In genomic region chr5:170184007-170184687, GRCh38 we compare ENCODE assay signal across 9 cellular contexts. TPM values are rescaled to one million over a fixed set of nuclear protein-coding genes. Genes with fewer than 3 reads are reported as not detected.
DNase-seq lines count a peak whose midpoint lies in the region; FAIRE-seq and TF ChIP-seq lines count a peak whose summit lies in the region.
"Had no signal": no experiment of that assay in that cellular context is flagged by ENCODE, and none has a peak within 500 bp of the region (broad histone marks: within the 10 kb centered on the region; RNA-seq: fewer than 3 reads in every experiment).

No MANE protein-coding gene starts in this region.

- H4K91ac ChIP-seq in H1 (replicated peaks; ENCODE audit: insufficient read length, low read length) = no peak overlapping the region

- no peak overlapping the region for H3K4ac ChIP-seq in H1 (replicated peaks; ENCODE audit: insufficient read length, low read depth, low read length)

- H3K23me2 ChIP-seq in H1 (ENCODE audit: low read depth, low read length) = no peaks in the 10 kb centered on the region

- H3K4me1 ChIP-seq in HAP-1 (no peaks in the 10 kb centered on the region), H1 (replicated peaks in 1 of 4; ENCODE audit: control insufficient read depth in 3 of 4, insufficient read depth in 4 of 4, low read length in 3 of 4) (no peaks in the 10 kb centered on the region)

- H4K20me1 ChIP-seq in H1 (replicated peaks in 1 of 2; ENCODE audit: control insufficient read depth in 1 of 2, insufficient read depth in 2 of 2, low read length in 2 of 2) = no peaks in the 10 kb centered on the region

- H4K8ac ChIP-seq in H1 (ENCODE audit: extremely low read depth, insufficient read depth, low read length) = no peak overlapping the region

- no peak overlapping the region for H2BK20ac ChIP-seq in H1 (ENCODE audit: low read length)

- no peak for TF ChIP-seq POLR2A in H1 (IDR thresholded peaks at IDR 0.05; ENCODE audit: control extremely low read depth in 1 of 2, low read depth in 2 of 2, low read length in 2 of 2)

- no peak overlapping the region for H4K5ac ChIP-seq in H1 (ENCODE audit: insufficient read length, low read depth, low read length)

- H2AK5ac ChIP-seq in H1 (ENCODE audit: low read depth, low read length) = no peak overlapping the region

- no peak overlapping the region for H3K14ac ChIP-seq in H1 (ENCODE audit: insufficient read length)

- H3K79me2 ChIP-seq in H1 (ENCODE audit: control insufficient read depth in 1 of 2, insufficient read depth in 2 of 2, low read length in 2 of 2) = no peaks in the 10 kb centered on the region

- H3K9ac ChIP-seq in H1 (replicated peaks in 1 of 4; ENCODE audit: extremely low read depth in 1 of 4, low read depth in 3 of 4, low read length in 3 of 4) = no peak overlapping the region

- no peak overlapping the region for H3K4me2 ChIP-seq in H1 (ENCODE audit: insufficient read depth in 1 of 2, low read depth in 2 of 2, low read length in 2 of 2)

- 32% methylated on average over 8 of the region's 8 CpGs; no CpG with 5 or more reads in 1 of the 2 experiments for WGBS in H1 (ENCODE audit: extremely low coverage in 1 of 2, insufficient coverage in 1 of 2, insufficient read length in 1 of 2, insufficient replicate concordance in 2 of 2, low coverage in 1 of 2, low lambda C conversion rate in 2 of 2, missing lambda C conversion rate in 1 of 2), 2 experiments

- no peak overlapping the region for H3K23ac ChIP-seq in H1 (ENCODE audit: insufficient read length)

- no peak; a peak in 1 of 3 replicates for TF ChIP-seq EP300 in H1 (IDR thresholded peaks at IDR 0.05; ENCODE audit: borderline replicate concordance in 1 of 2, low read depth in 2 of 2, low read length in 2 of 2)

- peak; percentile 98 to 99 for TF ChIP-seq RAD21 in H1 (IDR thresholded peaks at IDR 0.05 in 1 of 2, conservative IDR thresholded peaks at IDR 0.05 in 1 of 2; ENCODE audit: low read depth in 2 of 2, low read length in 2 of 2)

- peak; percentile 82 to 96 (median 95) for TF ChIP-seq CTCF in H1 (IDR thresholded peaks at IDR 0.05; ENCODE audit: control extremely low read depth in 1 of 3, insufficient read depth in 1 of 3, low read depth in 1 of 3, low read length in 3 of 3)

- FAIRE-seq in H1 (lab: Jason Lieb, UNC) = peak; percentile 88
- FAIRE-seq: G401.6 had no signal

- H3K27ac ChIP-seq in H1 (ENCODE audit: low read depth, low read length) = no peak overlapping the region

- in situ Hi-C loops in HAP-1 (cut with MboI; ENCODE audit: low sequenced_read_pairs) = no loop called here

- H3K56ac ChIP-seq in H1 (replicated peaks; ENCODE audit: insufficient read length, low read depth, low read length) = no peak overlapping the region

- CTCF ChIA-PET in H1 (lab: Charles Lee; ENCODE audit: partially characterized antibody) = interaction anchor here (0.6 to 9.4 kb wide), 41 partner anchors 8 to 573 kb away, joined by 3 to 217 read pairs (median 5); partner anchors contain the start of genes FOXI1 and INSYN2B

- no peak overlapping the region for H2BK5ac ChIP-seq in H1 (ENCODE audit: low read depth, low read length)

- H3K9me3 ChIP-seq in HAP-1 (no peaks in the 10 kb centered on the region), H1 (ENCODE audit: insufficient read depth in 2 of 2, low read depth in 1 of 2, low read length in 1 of 2) (no peaks in the 10 kb centered on the region)

- H3K27me3 ChIP-seq in HAP-1 (ENCODE audit: low read depth) (no peaks in the 10 kb centered on the region), H1 (replicated peaks in 1 of 4; ENCODE audit: control insufficient read depth in 3 of 4, extremely low read depth in 1 of 4, insufficient read depth in 3 of 4, low read length in 3 of 4) (no peaks in the 10 kb centered on the region)

- H3K18ac ChIP-seq in H1 (ENCODE audit: extremely low read depth, low read length) = no peak overlapping the region

- H3K79me1 ChIP-seq in H1 (ENCODE audit: low read depth, low read length) = no peaks in the 10 kb centered on the region

- H3K4me3 ChIP-seq in HAP-1 (no peak overlapping the region), H1 (ENCODE audit: extremely low read depth in 1 of 4, insufficient read depth in 2 of 4, low read depth in 3 of 4, low read length in 4 of 4) (no peak overlapping the region)

- H2BK120ac ChIP-seq in H1 (replicated peaks; ENCODE audit: low read depth, low read length) = no peak overlapping the region

- H3K36me3 ChIP-seq in HAP-1 (replicated peaks) = no peaks in the 10 kb centered on the region
- no peaks in the 10 kb centered on the region for H3K36me3 ChIP-seq in H1 (ENCODE audit: control insufficient read depth in 2 of 4, insufficient read depth in 4 of 4, low read length in 3 of 4)

- H2BK15ac ChIP-seq in H1 (ENCODE audit: low read length) = no peak overlapping the region

- no peak overlapping the region for H2BK12ac ChIP-seq in H1 (ENCODE audit: low read depth, low read length)

- DNase-seq in NCI-H187 treated with DMSO at 0.1 percent for 48 hours (lab: John Stamatoyannopoulos, UW) = peak; percentile 8
- no peak for DNase-seq in NCI-H187 (lab: John Stamatoyannopoulos, UW)
- peak; percentile 42 to 83 for DNase-seq in HAP-1 (ENCODE audit: low spot score in 2 of 2)
- DNase-seq in NCI-H1694 (lab: John Stamatoyannopoulos, UW) = peak; percentile 50
- DNase-seq in activated CD4-positive, alpha-beta T cell treated with anti-CD3 and anti-CD28 coated beads for 48 hours = peak; percentile 69
- DNase-seq in H1 (ENCODE audit: low read depth in 1 of 2, low spot score in 2 of 2) = peak; percentile 43 to 90
- peak; percentile 64 for DNase-seq in medulla oblongata (ENCODE audit: extremely low spot score)
- peak; percentile 6 for DNase-seq in stimulated activated naive CD4-positive, alpha-beta T cell treated with Interleukin-2 at 50 U/mL for 16 hours (lab: John Stamatoyannopoulos, UW)

- POLR2A ChIA-PET in H1 (lab: Charles Lee; ENCODE audit: partially characterized antibody) = interaction anchor here (0.9 kb wide), 1 partner anchor 11 kb away, joined by 4 read pairs; no protein-coding TSS in a partner anchor

- H2AFZ ChIP-seq in H1 (ENCODE audit: low read length) = no peak overlapping the region

TF ChIP-seq in H1, 55 proteins besides CTCF, POLR2A, EP300 and RAD21 (continues in another document):
- TF ChIP-seq, protein P1, sequence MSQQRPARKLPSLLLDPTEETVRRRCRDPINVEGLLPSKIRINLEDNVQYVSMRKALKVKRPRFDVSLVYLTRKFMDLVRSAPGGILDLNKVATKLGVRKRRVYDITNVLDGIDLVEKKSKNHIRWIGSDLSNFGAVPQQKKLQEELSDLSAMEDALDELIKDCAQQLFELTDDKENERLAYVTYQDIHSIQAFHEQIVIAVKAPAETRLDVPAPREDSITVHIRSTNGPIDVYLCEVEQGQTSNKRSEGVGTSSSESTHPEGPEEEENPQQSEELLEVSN (IDR thresholded peaks at IDR 0.05) = peak; percentile 77
- TF ChIP-seq BRCA1 (IDR thresholded peaks at IDR 0.05; ENCODE audit: low read depth, low read length) (no peak), SP1 (IDR thresholded peaks at IDR 0.05; ENCODE audit: low read depth, low read length) (no peak), ZNF274 (IDR thresholded peaks at IDR 0.05; ENCODE audit: borderline replicate concordance, extremely low read depth, low read length) (no peak), SAP30 (IDR thresholded peaks at IDR 0.05; ENCODE audit: insufficient read depth, insufficient replicate concordance, low read length) (no peak), USF2 (IDR thresholded peaks at IDR 0.05; ENCODE audit: low read length) (no peak), FOSL1 (IDR thresholded peaks at IDR 0.05; ENCODE audit: insufficient read depth, low read depth, low read length) (no peak), EZH2 (IDR thresholded peaks at IDR 0.05; ENCODE audit: low read depth, low read length, severe bottlenecking) (no peak), TAF1 (IDR thresholded peaks at IDR 0.05; ENCODE audit: low read depth, low read length) (no peak), POU5F1 (IDR thresholded peaks at IDR 0.05; ENCODE audit: low read depth, low read length) (no peak)

RNA-seq across cellular contexts. Expression of gene C5orf58, which starts 48.6 kb away (rescaled TPM):
- total RNA-seq in H1 (2021; fragmentation: NEBNext Ultra II Directional; extraction: Animal tissue kit (Norgen Biotek cat#: 25700)) = 1.4 and 1.6 TPM in 2 replicates
- 0.17 and 0.24 TPM in 2 replicates for polyA plus RNA-seq in H1 (2011; rRNA removed)
- polyA plus RNA-seq in H1 (2011; cell fraction: cytosol; rRNA removed) = 0.30 TPM
- polyA plus RNA-seq in H1 (2011; cell fraction: nucleus; rRNA removed) = 0.20 TPM
- polyA plus RNA-seq in H1 (2012, experiment 1 of 2) = not detected in 4 replicates
- polyA plus RNA-seq in H1 (2012, experiment 2 of 2) = not detected
- polyA plus RNA-seq in H1 (2013, experiment 1 of 2) = 1.6 TPM
- 1.1 TPM for polyA plus RNA-seq in H1 (2013, experiment 2 of 2)
- not detected in 2 replicates for polyA minus RNA-seq in H1 (2011; rRNA and poly(A)+ RNA removed)
- not detected for polyA minus RNA-seq in H1 (2011; cell fraction: cytosol; rRNA and poly(A)+ RNA removed)
- polyA minus RNA-seq in H1 (2011; cell fraction: nucleus; rRNA and poly(A)+ RNA removed) = not detected

Comparison
In these comparisons a context has a peak if more than half of its experiments do, and no peak if none do; other contexts are left out.
1. DNase-seq: peak in NCI-H187 treated with DMSO at 0.1 percent for 48 hours (single experiment), HAP-1 (2 of 2), NCI-H1694 (single experiment), activated CD4-positive, alpha-beta T cell treated with anti-CD3 and anti-CD28 coated beads for 48 hours (single experiment), H1 (2 of 2), medulla oblongata (single experiment) and stimulated activated naive CD4-positive, alpha-beta T cell treated with Interleukin-2 at 50 U/mL for 16 hours (single experiment); none in NCI-H187 (0 of 2).